In genomic region chr11:132883241-132883640, GRCh38 we compare ENCODE assay signal across 32 cellular contexts.
"Had no signal": no experiment of that assay in that cellular context is flagged by ENCODE, and none has a peak within 500 bp of the region (broad histone marks: within the 10 kb centered on the region; RNA-seq: fewer than 3 reads in every experiment).

No MANE protein-coding gene starts in this region.

- ATAC-seq: activated CD8-positive, alpha-beta memory T cell treated with anti-CD3 and anti-CD28 coated beads, Interleukin-2, amount 10 ng/mL, durations not matched to agents 7 days and 5 days; activated CD8-positive, alpha-beta T cell treated with anti-CD3 and anti-CD28 coated beads, Interleukin-2, amount 10 ng/mL, durations not matched to agents 7 days and 5 days; activated naive CD4-positive, alpha-beta T cell treated with anti-CD3 and anti-CD28 coated beads, Interleukin-2, amount 50 U/mL, for 72 hours; body of pancreas had no signal

- H3K4me1 Mint-ChIP-seq: activated B cell treated with CpG ODN at 0.5 μM for 24 hours; activated CD4-positive, alpha-beta memory T cell treated with anti-CD3 and anti-CD28 coated beads, Interleukin-2, amount 10 ng/mL, durations not matched to agents 7 days and 5 days; activated CD4-positive, alpha-beta T cell treated with anti-CD3 and anti-CD28 coated beads, Interleukin-2, amount 10 ng/mL, durations not matched to agents 24 days and 14 days; activated CD8-positive, alpha-beta memory T cell treated with anti-CD3 and anti-CD28 coated beads, Interleukin-2, amount 10 ng/mL, durations not matched to agents 7 days and 5 days; activated naive CD8-positive, alpha-beta T cell treated with anti-CD3 and anti-CD28 coated beads for 36 hours had no signal

- H3K27ac Mint-ChIP-seq: activated B cell treated with CpG ODN at 0.5 μM for 24 hours; activated CD4-positive, alpha-beta memory T cell treated with anti-CD3 and anti-CD28 coated beads, Interleukin-2, amount 10 ng/mL, durations not matched to agents 7 days and 5 days; activated CD4-positive, alpha-beta T cell treated with anti-CD3 and anti-CD28 coated beads, Interleukin-2, amount 10 ng/mL, durations not matched to agents 24 days and 14 days; activated CD8-positive, alpha-beta memory T cell treated with anti-CD3 and anti-CD28 coated beads, Interleukin-2, amount 10 ng/mL, durations not matched to agents 7 days and 5 days; activated CD8-positive, alpha-beta T cell treated with anti-CD3 and anti-CD28 coated beads, Interleukin-2, amount 10 ng/mL, durations not matched to agents 7 days and 5 days; activated naive CD4-positive, alpha-beta T cell treated with anti-CD3 and anti-CD28 coated beads for 36 hours; activated naive CD4-positive, alpha-beta T cell treated with anti-CD3 and anti-CD28 coated beads, Interleukin-2, amount 50 U/mL, for 72 hours; activated naive CD8-positive, alpha-beta T cell treated with anti-CD3 and anti-CD28 coated beads for 36 hours; activated T-cell treated with anti-CD3 and anti-CD28 coated beads, Interleukin-2, amount 50 U/mL, for 24 hours; activated T-helper 2 cell treated with anti-CD3 and anti-CD28 coated beads, Interferon-gamma antibody, Interleukin-2, Interleukin-4, amounts not matched to agents 10 μg/mL and 5 μg/mL and 100 μg/mL, durations not matched to agents 14 hours and 24 hours and 36 hours; T-helper 1 cell treated with Interleukin-12 subunit alpha and Interleukin-12 subunit beta and Interleukin-4 antibody, amounts not matched to agents 30 μg/mL and 1 μg/mL, for 36 hours; T-helper 2 cell treated with Interferon-gamma antibody and Interleukin-4, amounts not matched to agents 5 μg/mL and 100 μg/mL, for 36 hours had no signal

- H3K4me3 Mint-ChIP-seq: activated B cell treated with CpG ODN at 0.5 μM for 24 hours; activated CD4-positive, alpha-beta memory T cell treated with anti-CD3 and anti-CD28 coated beads, Interleukin-2, amount 10 ng/mL, durations not matched to agents 7 days and 5 days; activated CD4-positive, alpha-beta T cell treated with anti-CD3 and anti-CD28 coated beads, Interleukin-2, amount 10 ng/mL, durations not matched to agents 24 days and 14 days; activated CD8-positive, alpha-beta memory T cell treated with anti-CD3 and anti-CD28 coated beads, Interleukin-2, amount 10 ng/mL, durations not matched to agents 7 days and 5 days; activated CD8-positive, alpha-beta T cell treated with anti-CD3 and anti-CD28 coated beads, Interleukin-2, amount 10 ng/mL, durations not matched to agents 7 days and 5 days; activated naive CD4-positive, alpha-beta T cell treated with anti-CD3 and anti-CD28 coated beads for 36 hours; activated naive CD8-positive, alpha-beta T cell treated with anti-CD3 and anti-CD28 coated beads for 36 hours; activated T-cell treated with anti-CD3 and anti-CD28 coated beads, Interleukin-2, amount 50 U/mL, for 24 hours; T-helper 1 cell treated with Interleukin-12 subunit alpha and Interleukin-12 subunit beta and Interleukin-4 antibody, amounts not matched to agents 30 μg/mL and 1 μg/mL, for 36 hours; T-helper 2 cell treated with Interferon-gamma antibody and Interleukin-4, amounts not matched to agents 5 μg/mL and 100 μg/mL, for 36 hours had no signal

- H3K9me3 ChIP-seq: adrenal gland, body of pancreas, breast epithelium had no signal

- H3K36me3 Mint-ChIP-seq: activated CD8-positive, alpha-beta memory T cell treated with anti-CD3 and anti-CD28 coated beads, Interleukin-2, amount 10 ng/mL, durations not matched to agents 7 days and 5 days; activated naive CD4-positive, alpha-beta T cell treated with anti-CD3 and anti-CD28 coated beads, Interleukin-2, amount 50 U/mL, for 72 hours; activated naive CD8-positive, alpha-beta T cell treated with anti-CD3 and anti-CD28 coated beads for 36 hours had no signal

- H3K27ac ChIP-seq: adrenal gland, body of pancreas, brain microvascular endothelial cell, breast epithelium, VCaP had no signal

- H3K9me3 Mint-ChIP-seq: activated B cell treated with CpG ODN at 0.5 μM for 24 hours; activated CD4-positive, alpha-beta memory T cell treated with anti-CD3 and anti-CD28 coated beads, Interleukin-2, amount 10 ng/mL, durations not matched to agents 7 days and 5 days; activated CD4-positive, alpha-beta T cell treated with anti-CD3 and anti-CD28 coated beads, Interleukin-2, amount 10 ng/mL, durations not matched to agents 24 days and 14 days; activated naive CD4-positive, alpha-beta T cell treated with anti-CD3 and anti-CD28 coated beads for 36 hours; activated naive CD8-positive, alpha-beta T cell treated with anti-CD3 and anti-CD28 coated beads for 36 hours; activated T-cell treated with anti-CD3 and anti-CD28 coated beads, Interleukin-2, amount 50 U/mL, for 24 hours; T-helper 1 cell treated with Interleukin-12 subunit alpha and Interleukin-12 subunit beta and Interleukin-4 antibody, amounts not matched to agents 30 μg/mL and 1 μg/mL, for 36 hours; T-helper 2 cell treated with Interferon-gamma antibody and Interleukin-4, amounts not matched to agents 5 μg/mL and 100 μg/mL, for 36 hours had no signal

- H3K4me3 ChIP-seq: adrenal gland, body of pancreas, breast epithelium had no signal

- H3K27me3 Mint-ChIP-seq: activated B cell treated with CpG ODN at 0.5 μM for 24 hours; activated CD4-positive, alpha-beta memory T cell treated with anti-CD3 and anti-CD28 coated beads, Interleukin-2, amount 10 ng/mL, durations not matched to agents 7 days and 5 days; activated CD4-positive, alpha-beta T cell treated with anti-CD3 and anti-CD28 coated beads, Interleukin-2, amount 10 ng/mL, durations not matched to agents 24 days and 14 days; activated CD8-positive, alpha-beta memory T cell treated with anti-CD3 and anti-CD28 coated beads, Interleukin-2, amount 10 ng/mL, durations not matched to agents 7 days and 5 days had no signal

- DNase-seq: activated B cell treated with CpG ODN at 0.5 μM for 24 hours; activated CD4-positive, alpha-beta memory T cell treated with anti-CD3 and anti-CD28 coated beads, Interleukin-2, amount 10 ng/mL, durations not matched to agents 7 days and 5 days; activated CD4-positive, alpha-beta T cell treated with anti-CD3 and anti-CD28 coated beads for 4 hours; activated CD4-positive, alpha-beta T cell treated with anti-CD3 and anti-CD28 coated beads, Interleukin-2, amount 10 ng/mL, durations not matched to agents 24 days and 14 days; activated CD4-positive, alpha-beta T cell treated with anti-CD3 and anti-CD28 coated beads, Interleukin-2, amount 50 U/mL, for 1 hour; activated CD4-positive, alpha-beta T cell treated with anti-CD3 and anti-CD28 coated beads, Interleukin-2, amount 50 U/mL, for 4 hours; activated CD4-positive, CD25-positive, alpha-beta regulatory T cell treated with anti-CD3 and anti-CD28 coated beads, Interleukin-2, amount 50 U/mL, for 72 hours; activated CD8-positive, alpha-beta memory T cell treated with anti-CD3 and anti-CD28 coated beads for 24 hours; activated CD8-positive, alpha-beta memory T cell treated with anti-CD3 and anti-CD28 coated beads, Interleukin-2, amount 10 ng/mL, durations not matched to agents 7 days and 5 days; activated CD8-positive, alpha-beta memory T cell treated with anti-CD3 and anti-CD28 coated beads, Interleukin-2, amount 50 U/mL, for 48 hours; activated CD8-positive, alpha-beta T cell treated with anti-CD3 and anti-CD28 coated beads, Interleukin-2, amount 10 ng/mL, durations not matched to agents 7 days and 5 days; activated effector memory CD4-positive, alpha-beta T cell treated with Interleukin-2 at 50 U/mL for 16 hours; activated gamma-delta T cell; activated naive CD4-positive, alpha-beta T cell treated with anti-CD3 and anti-CD28 coated beads for 36 hours; activated naive CD4-positive, alpha-beta T cell treated with anti-CD3 and anti-CD28 coated beads, Interleukin-2, amount 50 U/mL, for 16 hours; activated naive CD8-positive, alpha-beta T cell treated with anti-CD3 and anti-CD28 coated beads for 36 hours; activated T-cell treated with anti-CD3 and anti-CD28 coated beads, Interleukin-2, amount 50 U/mL, for 24 hours; activated T-cell treated with anti-CD3 and anti-CD28 coated beads, Interleukin-2, amount 50 U/mL, for 48 hours; adrenal gland; amniotic stem cell; aorta; body of pancreas; brain microvascular endothelial cell; central memory CD4-positive, alpha-beta T cell; T-helper 2 cell; T-helper 9 cell had no signal

- H3K36me3 ChIP-seq: adrenal gland, brain microvascular endothelial cell, breast epithelium had no signal

- H3K4me1 ChIP-seq: adrenal gland, body of pancreas, breast epithelium had no signal

- H3K27me3 ChIP-seq: adrenal gland, body of pancreas, brain microvascular endothelial cell, breast epithelium had no signal
